ENCODE assay signal across 13 cellular contexts in genomic region chr5:7805379-7805778, GRCh38. TPM values are rescaled to one million over a fixed set of nuclear protein-coding genes. Genes with fewer than 3 reads are reported as not detected.
DNase-seq lines count a peak whose midpoint lies in the region; ATAC-seq, FAIRE-seq and TF ChIP-seq lines count a peak whose summit lies in the region.
"Had no signal": no experiment of that assay in that cellular context is flagged by ENCODE, and none has a peak within 500 bp of the region (broad histone marks: within the 10 kb centered on the region; RNA-seq: fewer than 3 reads in every experiment).

No MANE protein-coding gene starts in this region.

- no peak overlapping the region for H3K18ac ChIP-seq in IMR-90 (ENCODE audit: low read depth, low read length)

- no peaks in the 10 kb centered on the region for H3K4me1 Mint-ChIP-seq in activated naive CD8-positive, alpha-beta T cell treated with anti-CD3 and anti-CD28 coated beads for 36 hours
- no peaks in the 10 kb centered on the region for H3K4me1 Mint-ChIP-seq in stimulated activated memory B cell treated with anti-CD40 and anti-IgM and Interleukin-4, amounts not matched to agents 10 μg/mL and 1 μg/mL and 100 μg/mL, for 72 hours
- H3K4me1 Mint-ChIP-seq: IgD-negative memory B cell had no signal

- H3K36me3 ChIP-seq in DND-41 (ENCODE audit: insufficient read depth, low read length): no peaks in the 10 kb centered on the region
- no peaks in the 10 kb centered on the region for H3K36me3 ChIP-seq in IMR-90 (ENCODE audit: control insufficient read depth, insufficient read depth, low read length)
- no peaks in the 10 kb centered on the region for H3K36me3 ChIP-seq in HepG2 (replicated peaks in 1 of 2; ENCODE audit: control insufficient read depth in 1 of 2, insufficient read depth in 2 of 2, low read length in 2 of 2)
- H3K36me3 ChIP-seq: transverse colon had no signal

- H3K27ac ChIP-seq in DND-41 (ENCODE audit: low read length) (no peak overlapping the region), IMR-90 (ENCODE audit: insufficient read depth, low read length) (no peak overlapping the region), HepG2 (ENCODE audit: extremely low read length, insufficient read depth, low read length) (no peak overlapping the region)
- H3K27ac ChIP-seq: transverse colon had no signal

- H4K91ac ChIP-seq in IMR-90 (ENCODE audit: insufficient read depth, low read depth, low read length): no peak overlapping the region

- CTCF ChIA-PET in IMR-90 (lab: Yijun Ruan, JAX) (no interaction called here), HepG2 (lab: Yijun Ruan, JAX; ENCODE audit: low intra/inter-chr PET ratio, low total read pairs) (no interaction called here)

- POLR2A ChIA-PET in IMR-90 (lab: Charles Lee; ENCODE audit: unreplicated experiment): no interaction called here
- POLR2A ChIA-PET in HepG2 (lab: Yijun Ruan, JAX): no interaction called here

- H3K56ac ChIP-seq in IMR-90 (ENCODE audit: extremely low read depth, insufficient read depth, low read length): no peak overlapping the region

- intact Hi-C loops in IMR-90 (cut with micrococcal nuclease) (no loop called here), HepG2 (cut with micrococcal nuclease; ENCODE audit: unreplicated experiment) (no loop called here)

- H2BK120ac ChIP-seq in IMR-90 (ENCODE audit: low read depth, low read length): no peak overlapping the region

- H3K4me3 Mint-ChIP-seq in activated naive CD8-positive, alpha-beta T cell treated with anti-CD3 and anti-CD28 coated beads for 36 hours: no peak overlapping the region
- no peak overlapping the region for H3K4me3 Mint-ChIP-seq in stimulated activated memory B cell treated with anti-CD40 and anti-IgM and Interleukin-4, amounts not matched to agents 10 μg/mL and 1 μg/mL and 100 μg/mL, for 72 hours
- H3K4me3 Mint-ChIP-seq: IgD-negative memory B cell had no signal

- WGBS in IMR-90 (ENCODE audit: extremely low coverage in 2 of 2, insufficient read length in 1 of 2), 2 experiments: no CpG with 5 or more reads among the region's 2 CpGs
- WGBS in HepG2 (ENCODE audit: low lambda C conversion rate): 2% methylated on average over 2 of the region's 2 CpGs

- no peak overlapping the region for H3K14ac ChIP-seq in IMR-90 (replicated peaks; ENCODE audit: low read depth, low read length)

- no peaks in the 10 kb centered on the region for H3K9me3 Mint-ChIP-seq in activated naive CD8-positive, alpha-beta T cell treated with anti-CD3 and anti-CD28 coated beads for 36 hours
- H3K9me3 Mint-ChIP-seq in stimulated activated memory B cell treated with anti-CD40 and anti-IgM and Interleukin-4, amounts not matched to agents 10 μg/mL and 1 μg/mL and 100 μg/mL, for 72 hours: no peaks in the 10 kb centered on the region
- H3K9me3 Mint-ChIP-seq: IgD-negative memory B cell had no signal

- H3K36me3 Mint-ChIP-seq in activated naive CD8-positive, alpha-beta T cell treated with anti-CD3 and anti-CD28 coated beads for 36 hours: no peaks in the 10 kb centered on the region
- H3K36me3 Mint-ChIP-seq in stimulated activated memory B cell treated with anti-CD40 and anti-IgM and Interleukin-4, amounts not matched to agents 10 μg/mL and 1 μg/mL and 100 μg/mL, for 72 hours: no peaks in the 10 kb centered on the region
- H3K36me3 Mint-ChIP-seq: IgD-negative memory B cell had no signal

- no peak overlapping the region for H3K23ac ChIP-seq in IMR-90 (ENCODE audit: low read depth, low read length)

- no peak overlapping the region for H2AK9ac ChIP-seq in IMR-90 (replicated peaks; ENCODE audit: low read depth, low read length, poor library complexity)

- no peak overlapping the region for H3K9ac ChIP-seq in DND-41 (ENCODE audit: low read depth, low read length)
- H3K9ac ChIP-seq in IMR-90 (ENCODE audit: low read depth, low read length): no peak overlapping the region
- no peak overlapping the region for H3K9ac ChIP-seq in HepG2 (ENCODE audit: insufficient read depth, low read depth, low read length)

- DNase-seq in DND-41: no peak
- DNase-seq in IMR-90: peak; percentile 2
- no peak for DNase-seq in astrocyte of the spinal cord (ENCODE audit: low read depth, low spot score)
- peak; percentile 9 for DNase-seq in HepG2 (ENCODE audit: low spot score)
- no peak for DNase-seq in activated naive CD8-positive, alpha-beta T cell treated with anti-CD3 and anti-CD28 coated beads for 36 hours
- no peak for DNase-seq in mucosa of gallbladder (ENCODE audit: low spot score)
- DNase-seq: activated CD4-positive, CD25-positive, alpha-beta regulatory T cell; activated gamma-delta T cell; occipital lobe; transverse colon had no signal

- H3K79me2 ChIP-seq in DND-41 (ENCODE audit: insufficient read depth, low read length) (no peaks in the 10 kb centered on the region), HepG2 (ENCODE audit: insufficient read depth, low read length) (no peaks in the 10 kb centered on the region)

- no peak overlapping the region for H3K4ac ChIP-seq in IMR-90 (ENCODE audit: low read depth, low read length)

- H3K4me2 ChIP-seq in DND-41 (ENCODE audit: insufficient read depth, low read length): no peak overlapping the region
- no peak overlapping the region for H3K4me2 ChIP-seq in IMR-90 (ENCODE audit: low read depth, low read length)
- H3K4me2 ChIP-seq in HepG2 (ENCODE audit: low read depth, low read length): no peak overlapping the region

- H3K9me1 ChIP-seq in IMR-90 (ENCODE audit: insufficient read depth, low read length): no peaks in the 10 kb centered on the region

- TF ChIP-seq EP300 in HepG2 (IDR thresholded peaks at IDR 0.05; ENCODE audit: low read depth in 2 of 2, low read length in 2 of 2) (no peak), HepG2 (CRISPR knock-in tag; IDR thresholded peaks at IDR 0.05; ENCODE audit: borderline replicate concordance) (no peak)

- H4K20me1 ChIP-seq in DND-41 (ENCODE audit: insufficient read depth, low read length): no peaks in the 10 kb centered on the region
- no peaks in the 10 kb centered on the region for H4K20me1 ChIP-seq in IMR-90 (ENCODE audit: insufficient read depth, low read length)
- H4K20me1 ChIP-seq in HepG2 (ENCODE audit: insufficient read depth, low read length): no peaks in the 10 kb centered on the region

- TF ChIP-seq CTCF in DND-41 (IDR thresholded peaks at IDR 0.05; ENCODE audit: borderline replicate concordance, extremely low read depth, low read length, poor library complexity, severe bottlenecking) (peak; percentile 39), IMR-90 (conservative IDR thresholded peaks at IDR 0.05; ENCODE audit: low read depth, low read length) (0 out of 2 replicates have a peak, but pooled peaks have one; percentile 16), astrocyte of the spinal cord (IDR thresholded peaks at IDR 0.05; ENCODE audit: low read depth, low read length) (peak; percentile 36), HepG2 (CRISPR knock-in tag; IDR thresholded peaks at IDR 0.05) (peak; percentile 50)

- no peaks in the 10 kb centered on the region for H3K79me1 ChIP-seq in IMR-90 (ENCODE audit: low read depth in 1 of 2, low read length in 2 of 2)

- no peak overlapping the region for H4K5ac ChIP-seq in IMR-90 (ENCODE audit: low read depth, low read length)

- H3K9me3 ChIP-seq in DND-41 (ENCODE audit: insufficient read depth, low read length, severe bottlenecking) (no peaks in the 10 kb centered on the region), IMR-90 (ENCODE audit: control insufficient read depth, insufficient read depth, low read length) (no peaks in the 10 kb centered on the region), HepG2 (ENCODE audit: low read length) (no peaks in the 10 kb centered on the region)
- H3K9me3 ChIP-seq: transverse colon had no signal

- H3K4me3 ChIP-seq in DND-41 (ENCODE audit: low read depth in 1 of 2, low read length in 2 of 2): no peak overlapping the region
- H3K4me3 ChIP-seq in IMR-90 (ENCODE audit: insufficient read depth, low read depth, low read length): no peak overlapping the region
- no peak overlapping the region for H3K4me3 ChIP-seq in astrocyte of the spinal cord (ENCODE audit: low read depth, low read length)
- H3K4me3 ChIP-seq in HepG2 (replicated peaks in 1 of 3; ENCODE audit: insufficient read depth in 1 of 3, low read depth in 2 of 3, low read length in 3 of 3): no peak overlapping the region
- H3K4me3 ChIP-seq: transverse colon had no signal

- H2BK15ac ChIP-seq in IMR-90 (ENCODE audit: low read depth, low read length): no peak overlapping the region

- H2AK5ac ChIP-seq in IMR-90 (ENCODE audit: low read depth, low read length): no peak overlapping the region

- TF ChIP-seq POLR2A in IMR-90 (IDR thresholded peaks at IDR 0.05; ENCODE audit: low read depth, low read length) (no peak), HepG2 (IDR thresholded peaks at IDR 0.05; ENCODE audit: insufficient read depth in 1 of 2, low read depth in 2 of 2, low read length in 2 of 2) (no peak)

- TF ChIP-seq RAD21 in IMR-90 (IDR thresholded peaks at IDR 0.05; ENCODE audit: low read length) (no peak), HepG2 (CRISPR knock-in tag; IDR thresholded peaks at IDR 0.05) (no peak)

- peaks cover 18% of the 10 kb centered on the region for H3K27me3 Mint-ChIP-seq in activated naive CD8-positive, alpha-beta T cell treated with anti-CD3 and anti-CD28 coated beads for 36 hours
- H3K27me3 Mint-ChIP-seq in stimulated activated memory B cell treated with anti-CD40 and anti-IgM and Interleukin-4, amounts not matched to agents 10 μg/mL and 1 μg/mL and 100 μg/mL, for 72 hours: no peaks in the 10 kb centered on the region

- no peaks in the 10 kb centered on the region for H3K4me1 ChIP-seq in DND-41 (ENCODE audit: insufficient read depth, low read length)
- no peaks in the 10 kb centered on the region for H3K4me1 ChIP-seq in IMR-90 (ENCODE audit: control insufficient read depth, insufficient read depth, low read length)
- H3K4me1 ChIP-seq in HepG2 (ENCODE audit: insufficient read depth, low read length): no peaks in the 10 kb centered on the region
- H3K4me1 ChIP-seq: transverse colon had no signal

- ATAC-seq in DND-41 (ENCODE audit: insufficient read depth, low read depth) (no peak), IMR-90 (ENCODE audit: low read depth) (no peak), HepG2 (peak; percentile 76), HG03565 (IDR thresholded peaks at IDR 0.05; ENCODE audit: unreplicated experiment) (no peak)
- no peak for ATAC-seq in stimulated activated memory B cell treated with anti-CD40 and anti-IgM and Interleukin-4, amounts not matched to agents 10 μg/mL and 1 μg/mL and 100 μg/mL, for 72 hours

- BruUV-seq in IMR-90 (replicated peaks; lab: Mats Ljungman, UMichigan) (no TSS peak), HepG2 (replicated peaks; lab: Mats Ljungman, UMichigan) (no TSS peak)

- no peak overlapping the region for H2BK20ac ChIP-seq in IMR-90 (ENCODE audit: low read depth, low read length)

- H2BK5ac ChIP-seq in IMR-90 (ENCODE audit: low read depth, low read length, poor library complexity, severe bottlenecking): no peak overlapping the region

- in situ Hi-C loops in IMR-90 (cut with MboI; ENCODE audit: low sequenced_read_pairs): no loop called here
- in situ Hi-C loops in astrocyte of the spinal cord (cut with HindIII; ENCODE audit: low sequenced_read_pairs): no loop called here
- in situ Hi-C loops in HepG2 (cut with HindIII; ENCODE audit: extremely low pct_ligation_motif_present, low pct_unique_long_range_greater_than_20kb): no loop called here

- dilution Hi-C loops in IMR-90 (cut with HindIII; ENCODE audit: low sequenced_read_pairs, unreplicated experiment): no loop called here

- no peak overlapping the region for H4K8ac ChIP-seq in IMR-90 (ENCODE audit: low read depth in 2 of 2, low read length in 2 of 2)

- no peak for FAIRE-seq in HepG2 (lab: Jason Lieb, UNC)

- H2AFZ ChIP-seq in DND-41 (ENCODE audit: low read depth, low read length) (no peak overlapping the region), IMR-90 (replicated peaks; ENCODE audit: low read length, poor library complexity) (no peak overlapping the region), HepG2 (ENCODE audit: low read length) (no peak overlapping the region)

- H3K27ac Mint-ChIP-seq in activated naive CD8-positive, alpha-beta T cell treated with anti-CD3 and anti-CD28 coated beads for 36 hours: no peak overlapping the region
- H3K27ac Mint-ChIP-seq in stimulated activated memory B cell treated with anti-CD40 and anti-IgM and Interleukin-4, amounts not matched to agents 10 μg/mL and 1 μg/mL and 100 μg/mL, for 72 hours: no peak overlapping the region
- H3K27ac Mint-ChIP-seq: IgD-negative memory B cell had no signal

- H3K27me3 ChIP-seq in DND-41 (ENCODE audit: insufficient read depth, low read length, poor library complexity) (no peaks in the 10 kb centered on the region), IMR-90 (ENCODE audit: control insufficient read depth, insufficient read depth, low read length) (no peaks in the 10 kb centered on the region), HepG2 (ENCODE audit: control insufficient read depth in 1 of 2, insufficient read depth in 2 of 2, low read length in 2 of 2) (peaks cover 0 to 8% of the 10 kb centered on the region in 2 experiments; a peak in 1 of 5 replicates)
- H3K27me3 ChIP-seq: transverse colon had no signal

RNA-seq across cellular contexts. Expression of gene CFAP90, which starts 45.6 kb away (rescaled TPM):
- total RNA-seq in IMR-90 (2012; rRNA removed): not detected in 2 replicates
- 0.09 and 0.14 TPM in 2 replicates for polyA plus RNA-seq in IMR-90 (2012; rRNA removed)
- polyA plus RNA-seq in IMR-90 (2012; cell fraction: cytosol; rRNA removed): 0.11 TPM in 1 of 2 replicates, not detected in the other
- polyA plus RNA-seq in IMR-90 (2012; cell fraction: nucleus; rRNA removed; ENCODE audit: low replicate concordance): 0.02 TPM in 1 of 2 replicates, not detected in the other
- 0.11 and 0.20 TPM in 2 replicates for total RNA-seq in HepG2 (2016; rRNA removed; fragmentation: Illumina TruSeq; extraction: Trizol)
- not detected in 2 replicates for total RNA-seq in HepG2 (2016; cell fraction: cytosol; rRNA removed; fragmentation: Illumina TruSeq; extraction: Trizol; ENCODE audit: low read depth)
- not detected in 2 replicates for total RNA-seq in HepG2 (2016; cell fraction: insoluble cytoplasmic fraction; rRNA removed; fragmentation: Illumina TruSeq; extraction: Trizol)
- not detected in 2 replicates for total RNA-seq in HepG2 (2016; cell fraction: membrane; rRNA removed; fragmentation: Illumina TruSeq; extraction: Trizol)
- not detected in 2 replicates for total RNA-seq in HepG2 (2016; cell fraction: nucleus; rRNA removed; fragmentation: Illumina TruSeq; extraction: Trizol)
- not detected in 2 replicates for polyA plus RNA-seq in HepG2 (2011; rRNA removed)
- polyA plus RNA-seq in HepG2 (2011; cell fraction: cytosol; rRNA removed): not detected in 2 replicates
- polyA plus RNA-seq in HepG2 (2011; cell fraction: nucleus; rRNA removed): not detected in 2 replicates
- polyA plus RNA-seq in HepG2 (2012): 0.09 TPM in 1 of 2 replicates, not detected in the other
- 0.10 TPM in 1 of 2 replicates, not detected in the other for polyA plus RNA-seq in HepG2 (2016; cell fraction: cytosol; fragmentation: Illumina TruSeq; extraction: Trizol; ENCODE audit: low read depth)
- polyA plus RNA-seq in HepG2 (2016; cell fraction: insoluble cytoplasmic fraction; fragmentation: Illumina TruSeq; extraction: Trizol; ENCODE audit: low read depth): not detected in 2 replicates
- polyA plus RNA-seq in HepG2 (2016; cell fraction: membrane; fragmentation: Illumina TruSeq; extraction: Trizol; ENCODE audit: low read depth): 0.25 TPM in 1 of 2 replicates, not detected in the other
- polyA plus RNA-seq in HepG2 (2016; cell fraction: nucleus; fragmentation: Illumina TruSeq; extraction: Trizol; ENCODE audit: insufficient read depth, low read depth): not detected in 2 replicates
- polyA minus RNA-seq in HepG2 (2011; rRNA and poly(A)+ RNA removed; ENCODE audit: low replicate concordance): not detected in 2 replicates
- polyA minus RNA-seq in HepG2 (2011; cell fraction: cytosol; rRNA and poly(A)+ RNA removed): not detected in 2 replicates
- polyA minus RNA-seq in HepG2 (2011; cell fraction: nucleus; rRNA and poly(A)+ RNA removed): not detected in 2 replicates
- total RNA-seq in activated naive CD8-positive, alpha-beta T cell treated with anti-CD3 and anti-CD28 coated beads for 36 hours: not detected
- total RNA-seq in mucosa of gallbladder: not detected
- total RNA-seq: transverse colon had no signal
- polyA plus RNA-seq: IgD-negative memory B cell had no signal

Comparison
In these comparisons a context has a peak if more than half of its experiments do, and no peak if none do; other contexts are left out.
1. DNase-seq: peak in IMR-90 (single experiment) and HepG2 (single experiment); none in DND-41 (single experiment), astrocyte of the spinal cord (single experiment), activated naive CD8-positive, alpha-beta T cell treated with anti-CD3 and anti-CD28 coated beads for 36 hours (single experiment) and mucosa of gallbladder (single experiment).
2. Peak in every context shown above with its lines, with median percentiles within 50 percentile points of each other: CTCF ChIP-seq.